Comparison of ENCODE assay signal across 8 cellular contexts in genomic region chr9:120714088-120714845, GRCh38. TPM values are rescaled to one million over a fixed set of nuclear protein-coding genes. Genes with fewer than 3 reads are reported as not detected.
DNase-seq lines count a peak whose midpoint lies in the region; ATAC-seq and TF ChIP-seq lines count a peak whose summit lies in the region.

TSS of gene MEGF9 (minus strand) at chr9:120714470. CDS start at chr9:120714358, 112 bp downstream.

- H3K27ac Mint-ChIP-seq in activated B cell treated with CpG ODN at 0.5 μM for 24 hours = peak within 1 kb of the TSS; percentile 86

- peak; percentile 97 for ATAC-seq in GM19023 (IDR thresholded peaks at IDR 0.05; ENCODE audit: unreplicated experiment)
- ATAC-seq in HG03196 (IDR thresholded peaks at IDR 0.05; ENCODE audit: unreplicated experiment) = peak; percentile 93
- ATAC-seq in activated B cell treated with CpG ODN at 0.5 μM for 24 hours (ENCODE audit: low read depth) = peak; percentile 94

- CTCF ChIA-PET in activated B cell treated with CpG ODN at 0.5 μM for 24 hours (lab: Charles Lee) = interaction anchor here (0.9 kb wide), 1 partner anchor 94 kb away, joined by 3 read pairs; no protein-coding TSS in a partner anchor

- H3K27ac ChIP-seq in spleen = peak within 1 kb of the TSS; percentile 69 to 94 (median 92)

- intact Hi-C loops in activated B cell treated with CpG ODN at 0.5 μM for 24 hours (cut with micrococcal nuclease) = loop anchor here (1.0 to 5.0 kb wide), 9 partner anchors 21 to 656 kb away; partner anchors contain the start of genes CDK5RAP2, FBXW2, PSMD5 and RAB14
- intact Hi-C loops in spleen (cut with DNase I; ENCODE audit: low total_unique reads) = no loop called here

- no peaks in the 10 kb centered on the region for H3K36me3 ChIP-seq in spleen

- no peaks in the 10 kb centered on the region for H3K27me3 Mint-ChIP-seq in activated B cell treated with CpG ODN at 0.5 μM for 24 hours

- TF ChIP-seq POLR2A in spleen (IDR thresholded peaks at IDR 0.05) = peak in 2 of 3 donors; percentile 81

- POLR2A ChIA-PET in activated B cell treated with CpG ODN at 0.5 μM for 24 hours (lab: Charles Lee) = interaction anchor here (0.6 to 1.4 kb wide), 9 partner anchors 15 to 410 kb away, joined by 3 to 7 read pairs (median 4); partner anchors contain the start of gene FBXW2

- H3K4me3 ChIP-seq in AG09309 (ENCODE audit: control insufficient read depth, low read depth, low read length) (peak within 1 kb of the TSS; percentile 65), spleen (peak within 1 kb of the TSS; percentile 69 to 85 (median 78))

- H3K27me3 ChIP-seq in spleen (replicated peaks in 1 of 7) = no peaks in the 10 kb centered on the region

- 0% methylated on average over 18 to 102 of the region's 102 CpGs for WGBS in spleen, 5 donors

- no peaks in the 10 kb centered on the region for H3K9me3 Mint-ChIP-seq in activated B cell treated with CpG ODN at 0.5 μM for 24 hours

- H3K4me3 Mint-ChIP-seq in activated B cell treated with CpG ODN at 0.5 μM for 24 hours = peak within 1 kb of the TSS; percentile 90

- H3K36me3 Mint-ChIP-seq in activated B cell treated with CpG ODN at 0.5 μM for 24 hours (ENCODE audit: low read depth) = peaks cover 6% of the 10 kb centered on the region

- peaks cover 38% of the 10 kb centered on the region for H3K4me1 Mint-ChIP-seq in activated B cell treated with CpG ODN at 0.5 μM for 24 hours

- peaks cover 23 to 61% (median 51%) of the 10 kb centered on the region in 6 donors for H3K4me1 ChIP-seq in spleen

- TF ChIP-seq CTCF in AG09309 (IDR thresholded peaks at IDR 0.05; ENCODE audit: control insufficient read depth, insufficient read depth, low read depth, low read length, missing control alignments) (no peak), activated B cell treated with CpG ODN at 0.5 μM for 24 hours (IDR thresholded peaks at IDR 0.05) (no peak), spleen (IDR thresholded peaks at IDR 0.05 in 8 of 11, conservative IDR thresholded peaks at IDR 0.05 in 3 of 11) (peak in 5 of 11 experiments; percentile 18 to 45 (median 26))

- H3K9me3 ChIP-seq in spleen = no peaks in the 10 kb centered on the region

- DNase-seq in AG09309 (ENCODE audit: low read depth) (peak; percentile 87), NCI-H226 (peak; percentile 91), activated B cell treated with CpG ODN at 0.5 μM for 24 hours (peak; percentile 95), inferior parietal cortex (ENCODE audit: extremely low spot score) (peak; percentile 99), spleen (peak; percentile 99)
- peak; percentile 94 for DNase-seq in central memory CD4-positive, alpha-beta T cell

RNA-seq across cellular contexts. Expression of gene MEGF9, which starts in this region (rescaled TPM):
- total RNA-seq in activated B cell treated with CpG ODN at 0.5 μM for 24 hours (8.5 and 9.0 TPM in 2 replicates), spleen (10 to 100 TPM; 25.6 to 57.3 (median 39.8) TPM)
- 1 to 10 TPM; 2.2 to 5.4 (median 3.0) TPM for polyA plus RNA-seq in spleen

Comparison
In these comparisons a context has a peak if more than half of its experiments do, and no peak if none do; other contexts are left out.
1. Peak in every context shown above with its lines: DNase-seq, ATAC-seq, H3K4me3 ChIP-seq and H3K27ac ChIP-seq.